26 cellular contexts compared by ENCODE assay signal in genomic region chr1:58017641-58018040, GRCh38.
"Had no signal": no experiment of that assay in that cellular context is flagged by ENCODE, and none has a peak within 500 bp of the region (broad histone marks: within the 10 kb centered on the region; RNA-seq: fewer than 3 reads in every experiment).

No MANE protein-coding gene starts in this region.

- H3K4me1 ChIP-seq: ascending aorta, SJCRH30 had no signal

- H3K27me3 ChIP-seq: ascending aorta, cardiac muscle cell, SJCRH30 had no signal

- H3K27ac ChIP-seq: ascending aorta, cardiac muscle cell, SJCRH30, SK-N-MC, WERI-Rb-1 had no signal

- H3K9me3 ChIP-seq: ascending aorta, SJCRH30 had no signal

- DNase-seq: activated CD4-positive, alpha-beta T cell treated with anti-CD3 and anti-CD28 coated beads, Interleukin-2, amount 10 ng/mL, durations not matched to agents 24 days and 14 days; activated CD4-positive, alpha-beta T cell treated with anti-CD3 and anti-CD28 coated beads, Interleukin-2, amount 50 U/mL, for 4 hours; activated CD8-positive, alpha-beta T cell treated with anti-CD3 and anti-CD28 coated beads, Interleukin-2, amount 10 ng/mL, durations not matched to agents 7 days and 5 days; activated gamma-delta T cell; activated naive CD4-positive, alpha-beta T cell treated with Interleukin-2 at 50 U/mL for 16 hours; activated naive CD8-positive, alpha-beta T cell treated with anti-CD3 and anti-CD28 coated beads, Interleukin-2, amount 10 ng/mL, durations not matched to agents 7 days and 5 days; activated T-cell treated with anti-CD3 and anti-CD28 coated beads, Interleukin-2, amount 50 U/mL, for 24 hours; amygdala; NCI-H1048; NCI-H1105 treated with DMSO at 0.1 percent for 48 hours; NCI-H1436; NCI-H1694; NCI-H1930; NCI-H2081 treated with DMSO at 0.1 percent for 48 hours; NCI-H2171; NCI-H510A; NCI-H526 treated with DMSO at 0.1 percent for 48 hours; NCI-H774; SHP77; SJCRH30; T1000; WERI-Rb-1 had no signal

- H3K4me3 ChIP-seq: ascending aorta, cardiac muscle cell, SJCRH30, SK-N-MC had no signal

- H3K36me3 ChIP-seq: ascending aorta, cardiac muscle cell, SJCRH30, WERI-Rb-1 had no signal

- ATAC-seq: activated CD8-positive, alpha-beta T cell treated with anti-CD3 and anti-CD28 coated beads, Interleukin-2, amount 10 ng/mL, durations not matched to agents 7 days and 5 days; Panc1 had no signal
